ENCODE assay signal across 29 cellular contexts in genomic region chr12:16524378-16524777, GRCh38.
DNase-seq lines count a peak whose midpoint lies in the region; ATAC-seq and TF ChIP-seq lines count a peak whose summit lies in the region.
"Had no signal": no experiment of that assay in that cellular context is flagged by ENCODE, and none has a peak within 500 bp of the region (broad histone marks: within the 10 kb centered on the region; RNA-seq: fewer than 3 reads in every experiment).

No MANE protein-coding gene starts in this region.

- no peaks in the 10 kb centered on the region for H3K79me2 ChIP-seq in trophoblast cell (ENCODE audit: control insufficient read depth, insufficient read depth, low read length, poor library complexity)

- no peak overlapping the region for H3K23ac ChIP-seq in trophoblast cell (ENCODE audit: low read length)

- no peak overlapping the region for H3K4me3 Mint-ChIP-seq in HFFc6
- H3K4me3 Mint-ChIP-seq: activated T-helper 17 cell treated with anti-CD3 and anti-CD28 coated beads, Interleukin-2, amount 50 U/mL, for 72 hours; CD4-positive, alpha-beta memory T cell; IgD-negative memory B cell; memory B cell; naive B cell; T-helper 2 cell treated with Interferon-gamma antibody and Interleukin-4, amounts not matched to agents 5 μg/mL and 100 μg/mL, for 36 hours had no signal

- H3K4me2 ChIP-seq in trophoblast cell (ENCODE audit: low read length) = no peak overlapping the region
- H3K4me2 ChIP-seq: SK-N-SH had no signal

- H3K27ac Mint-ChIP-seq in HFFc6 = peak overlapping the region; percentile 66
- H3K27ac Mint-ChIP-seq: activated naive CD4-positive, alpha-beta T cell treated with anti-CD3 and anti-CD28 coated beads, Interleukin-2, amount 50 U/mL, for 72 hours; activated T-helper 17 cell treated with anti-CD3 and anti-CD28 coated beads, Interleukin-2, amount 50 U/mL, for 72 hours; CD4-positive, alpha-beta memory T cell; IgD-negative memory B cell; memory B cell; naive B cell; T-helper 2 cell treated with Interferon-gamma antibody and Interleukin-4, amounts not matched to agents 5 μg/mL and 100 μg/mL, for 36 hours had no signal

- H3K79me1 ChIP-seq in trophoblast cell (ENCODE audit: low read length) = no peaks in the 10 kb centered on the region

- H3K4me1 ChIP-seq in body of pancreas (peaks cover 12% of the 10 kb centered on the region), trophoblast cell (ENCODE audit: control insufficient read depth in 1 of 2, insufficient read depth in 2 of 2, low read length in 2 of 2) (no peaks in the 10 kb centered on the region)
- H3K4me1 ChIP-seq: gastrocnemius medialis, right atrium auricular region had no signal

- no peak for TF ChIP-seq CTCF in HFFc6 (IDR thresholded peaks at IDR 0.05)
- TF ChIP-seq CTCF in body of pancreas (IDR thresholded peaks at IDR 0.05) = no peak

- H4K12ac ChIP-seq in trophoblast cell (ENCODE audit: low read depth, low read length) = no peak overlapping the region

- H3K27ac ChIP-seq in body of pancreas (peak overlapping the region in 2 of 4 donors; percentile 44 to 51), trophoblast cell (ENCODE audit: low read depth, low read length) (no peak overlapping the region)
- H3K27ac ChIP-seq: esophagus muscularis mucosa, gastrocnemius medialis, right atrium auricular region, WERI-Rb-1 had no signal

- DNase-seq in HFFc6 (no peak), NCI-H510A treated with DMSO at 0.1 percent for 48 hours (lab: John Stamatoyannopoulos, UW) (peak; percentile 83), body of pancreas (peak in 3 of 4 donors; percentile 10 to 16 (median 15)), trophoblast cell (peak; percentile 2 to 35), head of caudate nucleus (no peak)
- DNase-seq: activated CD4-positive, alpha-beta T cell treated with anti-CD3 and anti-CD28 coated beads, Interleukin-2, amount 50 U/mL, for 1 hour; CD4-positive, alpha-beta memory T cell; DMS153; effector CD4-positive, alpha-beta T cell; gastrocnemius medialis; naive B cell; NCI-H1436 treated with DMSO at 0.1 percent for 48 hours; occipital lobe; SK-N-SH; stimulated activated CD4-positive, alpha-beta T cell treated with anti-CD3 and anti-CD28 coated beads, Interleukin-12 subunit alpha, Interleukin-12 subunit beta, amount 100 ng/mL, for 4 hours; stimulated activated CD4-positive, alpha-beta T cell treated with anti-CD3 and anti-CD28 coated beads, Interleukin-4, amount 100 ng/mL, for 4 hours; stimulated activated naive CD8-positive, alpha-beta T cell treated with anti-CD3 and anti-CD28 coated beads, Interleukin-15, Interleukin-2, amounts not matched to agents 100 U/mL and 50 U/mL, for 24 hours; WERI-Rb-1 had no signal

- ATAC-seq in body of pancreas (peak; percentile 87), HG02588 (IDR thresholded peaks at IDR 0.05; ENCODE audit: unreplicated experiment) (no peak), HG02623 (IDR thresholded peaks at IDR 0.05; ENCODE audit: unreplicated experiment) (no peak)
- ATAC-seq: activated naive CD4-positive, alpha-beta T cell treated with anti-CD3 and anti-CD28 coated beads, Interleukin-2, amount 50 U/mL, for 72 hours; activated T-helper 17 cell treated with anti-CD3 and anti-CD28 coated beads, Interleukin-2, amount 50 U/mL, for 72 hours; gastrocnemius medialis; Panc1; stimulated activated naive CD8-positive, alpha-beta T cell treated with anti-CD3 and anti-CD28 coated beads, Interleukin-15, Interleukin-2, amounts not matched to agents 100 U/mL and 50 U/mL, for 24 hours had no signal

- H3K14ac ChIP-seq in trophoblast cell (ENCODE audit: low read length) = no peak overlapping the region

- 26 to 36% methylated on average over 1 of the region's 1 CpG for WGBS in body of pancreas, 2 donors
- WGBS in trophoblast cell (ENCODE audit: extremely low coverage, insufficient coverage, insufficient read length) = no CpG with 5 or more reads among the region's 1 CpG

- no peak overlapping the region for H2AK5ac ChIP-seq in trophoblast cell (ENCODE audit: low read length)

- intact Hi-C loops in body of pancreas (cut with DNase I) = no loop called here
- intact Hi-C loops in head of caudate nucleus (cut with DNase I) = no loop called here

- no peak overlapping the region for H2BK5ac ChIP-seq in trophoblast cell (ENCODE audit: low read depth, low read length, poor library complexity)

- H3K9ac ChIP-seq in trophoblast cell (ENCODE audit: low read length) = no peak overlapping the region
- H3K9ac ChIP-seq: SK-N-SH had no signal

- H3K27me3 Mint-ChIP-seq in HFFc6 (ENCODE audit: insufficient read depth) = 0 out of 2 replicates have a peak, but pooled peaks cover 2% of the 10 kb centered on the region
- H3K27me3 Mint-ChIP-seq: activated T-helper 17 cell treated with anti-CD3 and anti-CD28 coated beads, Interleukin-2, amount 50 U/mL, for 72 hours; CD4-positive, alpha-beta memory T cell; IgD-negative memory B cell; memory B cell; naive B cell had no signal

- peaks cover 50% of the 10 kb centered on the region for H3K4me1 Mint-ChIP-seq in HFFc6 (ENCODE audit: low read depth)
- H3K4me1 Mint-ChIP-seq: activated T-helper 17 cell treated with anti-CD3 and anti-CD28 coated beads, Interleukin-2, amount 50 U/mL, for 72 hours; CD4-positive, alpha-beta memory T cell; IgD-negative memory B cell; memory B cell; naive B cell had no signal

- no peak overlapping the region for H4K91ac ChIP-seq in trophoblast cell (ENCODE audit: low read depth, low read length)

- H3K27me3 ChIP-seq in body of pancreas (no peaks in the 10 kb centered on the region), trophoblast cell (ENCODE audit: insufficient read depth, low read length) (no peaks in the 10 kb centered on the region)
- H3K27me3 ChIP-seq: esophagus muscularis mucosa, gastrocnemius medialis, right atrium auricular region had no signal

- H3K36me3 ChIP-seq in body of pancreas (replicated peaks in 1 of 2; ENCODE audit: insufficient read depth in 1 of 2, low read depth in 2 of 2) (no peaks in the 10 kb centered on the region), trophoblast cell (ENCODE audit: control insufficient read depth in 1 of 2, insufficient read depth in 2 of 2, low read length in 2 of 2) (no peaks in the 10 kb centered on the region)
- H3K36me3 ChIP-seq: esophagus muscularis mucosa, gastrocnemius medialis, HAP-1, right atrium auricular region, WERI-Rb-1 had no signal

- H4K8ac ChIP-seq in trophoblast cell (ENCODE audit: low read depth, low read length) = no peak overlapping the region

- no peak overlapping the region for H2BK12ac ChIP-seq in trophoblast cell (ENCODE audit: low read length)

- no peaks in the 10 kb centered on the region for H3K9me3 ChIP-seq in body of pancreas
- no peaks in the 10 kb centered on the region for H3K9me3 ChIP-seq in trophoblast cell (ENCODE audit: insufficient read depth, low read depth, low read length)
- H3K9me3 ChIP-seq: esophagus muscularis mucosa, gastrocnemius medialis, HAP-1, right atrium auricular region, SK-N-SH had no signal

- H3K9me3 Mint-ChIP-seq in HFFc6 = no peaks in the 10 kb centered on the region

- no peak overlapping the region for H3K18ac ChIP-seq in trophoblast cell (ENCODE audit: low read length)

- no peak for TF ChIP-seq POLR2A in body of pancreas (IDR thresholded peaks at IDR 0.05)

- no peak overlapping the region for H2BK120ac ChIP-seq in trophoblast cell (ENCODE audit: insufficient read depth, low read length, poor library complexity)

- H3K4ac ChIP-seq in trophoblast cell (ENCODE audit: low read depth, low read length) = no peak overlapping the region

- H2AFZ ChIP-seq in trophoblast cell (ENCODE audit: insufficient read depth, low read length, poor library complexity) = no peak overlapping the region

- H3K4me3 ChIP-seq in body of pancreas (no peak overlapping the region), trophoblast cell (ENCODE audit: low read depth, low read length) (no peak overlapping the region)
- H3K4me3 ChIP-seq: esophagus muscularis mucosa, gastrocnemius medialis, HAP-1, right atrium auricular region had no signal

- no peaks in the 10 kb centered on the region for H3K36me3 Mint-ChIP-seq in HFFc6 (ENCODE audit: low read depth)
- H3K36me3 Mint-ChIP-seq: activated naive CD4-positive, alpha-beta T cell treated with anti-CD3 and anti-CD28 coated beads, Interleukin-2, amount 50 U/mL, for 72 hours; CD4-positive, alpha-beta memory T cell; IgD-negative memory B cell; memory B cell; naive B cell had no signal

Comparison
In these comparisons a context has a peak if more than half of its experiments do, and no peak if none do; other contexts are left out.
1. DNase-seq: peak in NCI-H510A treated with DMSO at 0.1 percent for 48 hours (single experiment), body of pancreas (3 of 4) and trophoblast cell (2 of 2); none in HFFc6 (single experiment) and head of caudate nucleus (0 of 42).